In the genomic region with DNA sequence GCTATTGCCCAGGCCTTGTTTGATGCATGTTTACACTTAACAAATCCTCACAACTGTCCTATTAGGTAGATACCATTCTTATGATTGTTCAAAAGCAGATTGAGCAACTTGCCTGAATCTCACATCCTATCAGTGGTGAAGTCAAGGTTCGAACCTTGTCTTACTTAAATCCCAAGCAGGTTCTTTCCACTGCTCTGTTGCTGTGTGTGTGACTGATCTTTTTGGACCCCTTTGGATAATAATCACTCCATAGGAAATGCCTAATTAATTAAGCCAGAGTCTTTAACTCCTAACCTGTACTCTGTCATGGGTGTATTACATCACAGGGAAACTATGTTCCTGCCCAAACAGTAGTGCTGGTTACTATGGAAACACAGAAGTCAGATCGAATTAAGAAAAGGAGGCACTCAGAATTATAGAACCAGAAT, we compare ENCODE assay signal across 1 cellular context.
TF ChIP-seq lines count a peak whose summit lies in the region.

No MANE protein-coding gene starts in this region.

TF ChIP-seq in HEK293, 187 proteins besides CTCF, POLR2A, EP300 and RAD21:
- peak; percentile 48 for TF ChIP-seq PRDM10 (tag by site-specific recombination; IDR thresholded peaks at IDR 0.05)
- TF ChIP-seq BCL6B (tag by site-specific recombination; IDR thresholded peaks at IDR 0.05): no peak
- TF ChIP-seq ZNF248 (tag by site-specific recombination; IDR thresholded peaks at IDR 0.05): no peak
- peak; percentile 67; the same call in 1 of the 2 replicates for TF ChIP-seq ZNF366 (tag by site-specific recombination; conservative IDR thresholded peaks at IDR 0.05)
- TF ChIP-seq ZNF223 (tag by site-specific recombination; IDR thresholded peaks at IDR 0.05): no peak
- no peak for TF ChIP-seq ZNF670 (tag by site-specific recombination; IDR thresholded peaks at IDR 0.05; ENCODE audit: low read depth)
- no peak for TF ChIP-seq ZFP37 (tag by site-specific recombination; IDR thresholded peaks at IDR 0.05)
- peak; percentile 32; the same call in 1 of the 2 replicates for TF ChIP-seq ZNF677 (tag by site-specific recombination; IDR thresholded peaks at IDR 0.05)
- TF ChIP-seq ZNF837 (tag by site-specific recombination; IDR thresholded peaks at IDR 0.05): no peak
- no peak for TF ChIP-seq ZBTB10 (tag by site-specific recombination; IDR thresholded peaks at IDR 0.05)
- peak; percentile 32; the same call in 1 of the 2 replicates for TF ChIP-seq ZBTB21 (tag by site-specific recombination; IDR thresholded peaks at IDR 0.05)
- TF ChIP-seq MYNN (tag by site-specific recombination; IDR thresholded peaks at IDR 0.05; ENCODE audit: borderline replicate concordance): 0 out of 2 replicates have a peak, but pooled peaks have one; percentile 26
